Comparison of ENCODE assay signal across 9 cellular contexts in the genomic region with DNA sequence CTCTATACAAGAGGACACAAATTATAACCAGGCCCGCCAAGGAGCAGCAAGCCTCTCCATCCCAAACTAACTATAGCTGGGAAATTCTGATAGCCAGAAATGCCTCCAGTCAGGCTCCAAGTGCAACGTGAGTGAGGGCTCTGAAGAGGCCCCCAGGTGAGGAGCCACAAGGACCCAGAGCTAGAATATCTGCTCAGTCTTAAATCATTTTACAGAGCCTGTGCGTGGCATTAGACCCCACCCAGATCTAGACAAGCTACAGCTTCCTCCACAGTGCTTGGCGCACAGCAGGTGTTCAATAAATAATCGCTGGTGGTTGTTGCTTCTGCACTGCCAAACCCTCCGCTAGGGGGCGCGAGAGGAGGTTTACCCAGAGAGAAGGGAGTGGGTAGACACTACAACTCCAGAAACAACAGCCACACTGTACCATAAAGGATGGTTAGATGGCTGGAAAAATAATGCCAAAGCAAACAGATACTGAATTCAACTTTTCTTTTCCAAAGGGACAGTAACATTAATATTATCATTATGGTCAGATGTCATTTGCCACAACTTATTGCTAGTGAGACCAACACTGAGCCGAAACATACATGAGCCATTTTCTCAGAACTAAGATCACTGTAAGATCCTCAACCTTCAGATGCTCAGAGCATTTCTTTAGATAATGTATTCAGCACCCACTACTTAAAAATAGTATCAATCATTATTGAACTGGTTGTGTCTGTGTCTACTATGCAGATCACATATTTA. TPM values are rescaled to one million over a fixed set of nuclear protein-coding genes. Genes with fewer than 3 reads are reported as not detected.
DNase-seq lines count a peak whose midpoint lies in the region; ATAC-seq and TF ChIP-seq lines count a peak whose summit lies in the region.
"Had no signal": no experiment of that assay in that cellular context is flagged by ENCODE, and none has a peak within 500 bp of the region (broad histone marks: within the 10 kb centered on the region; RNA-seq: fewer than 3 reads in every experiment).

No MANE protein-coding gene starts in this region.

- no peaks in the 10 kb centered on the region for H3K27me3 ChIP-seq in OCI-LY3 (ENCODE audit: low read depth, low read length)

- H3K27ac ChIP-seq in OCI-LY3 (ENCODE audit: low read length), result no peak overlapping the region

- H2AFZ ChIP-seq in OCI-LY3 (ENCODE audit: low read depth, low read length), result peak overlapping the region; percentile 86

- H3K9me3 Mint-ChIP-seq in endothelial cell (ENCODE audit: unreplicated experiment), result no peaks in the 10 kb centered on the region

- H3K4me1 Mint-ChIP-seq in endothelial cell (ENCODE audit: unreplicated experiment), result peaks cover 33% of the 10 kb centered on the region
- H3K4me1 Mint-ChIP-seq: naive B cell had no signal

- no peaks in the 10 kb centered on the region for H3K9me3 ChIP-seq in OCI-LY3 (ENCODE audit: insufficient read depth, low read length)

- H3K4me2 ChIP-seq in OCI-LY3 (ENCODE audit: low read length), result peak overlapping the region; percentile 85

- H3K27me3 Mint-ChIP-seq in endothelial cell (ENCODE audit: unreplicated experiment), result peaks cover 38% of the 10 kb centered on the region

- H3K36me3 ChIP-seq in OCI-LY3 (replicated peaks; ENCODE audit: low read depth, low read length), result no peaks in the 10 kb centered on the region

- H3K4me3 Mint-ChIP-seq in endothelial cell (ENCODE audit: unreplicated experiment), result no peak overlapping the region
- H3K4me3 Mint-ChIP-seq: naive B cell had no signal

- peak overlapping the region; percentile 47 for H3K9ac ChIP-seq in OCI-LY3 (ENCODE audit: low read length)

- DNase-seq in CMK (ENCODE audit: low read depth) (peak; percentile 5), endothelial cell (ENCODE audit: low spot score) (peak; percentile 87), 8988T (no peak)
- DNase-seq in stimulated activated CD4-positive, alpha-beta T cell treated with anti-CD3 and anti-CD28 coated beads, Interleukin-12 subunit alpha, Interleukin-12 subunit beta, amount 100 ng/mL, for 4 hours, result peak; percentile 5
- DNase-seq: naive B cell had no signal

- H3K36me3 Mint-ChIP-seq in endothelial cell (ENCODE audit: low read depth, unreplicated experiment), result no peaks in the 10 kb centered on the region

- peak; percentile 64 for ATAC-seq in GM18519 (IDR thresholded peaks at IDR 0.05; ENCODE audit: low FRiP score, unreplicated experiment)
- peak; percentile 84 for ATAC-seq in HG03432 (IDR thresholded peaks at IDR 0.05; ENCODE audit: unreplicated experiment)
- no peak for ATAC-seq in HG03135 (IDR thresholded peaks at IDR 0.05; ENCODE audit: unreplicated experiment)

- no peak overlapping the region for H3K27ac Mint-ChIP-seq in endothelial cell (ENCODE audit: unreplicated experiment)
- H3K27ac Mint-ChIP-seq: naive B cell had no signal

- H4K20me1 ChIP-seq in OCI-LY3 (ENCODE audit: insufficient read depth, low read length), result no peaks in the 10 kb centered on the region

- H3K4me1 ChIP-seq in OCI-LY3 (ENCODE audit: low read length), result peaks cover 5% of the 10 kb centered on the region

- peak overlapping the region; percentile 77 for H3K4me3 ChIP-seq in OCI-LY3 (ENCODE audit: low read length)

- no peaks in the 10 kb centered on the region for H3K79me2 ChIP-seq in OCI-LY3 (ENCODE audit: low read length)

- TF ChIP-seq CTCF in OCI-LY3 (IDR thresholded peaks at IDR 0.05; ENCODE audit: low read depth, low read length), result peak; percentile 85
- peak; percentile 99 for TF ChIP-seq CTCF in endothelial cell (IDR thresholded peaks at IDR 0.05; ENCODE audit: unreplicated experiment)

RNA-seq across cellular contexts. Expression of a gene that starts 44.5 kb away (rescaled TPM):
- total RNA-seq in endothelial cell (ENCODE audit: unreplicated experiment), result 2.2 TPM

RNA-seq across cellular contexts. Expression of a gene that starts 47.3 kb away (rescaled TPM):
- total RNA-seq in endothelial cell (ENCODE audit: unreplicated experiment), result 4.1 TPM
